Comparison of ENCODE assay signal across 1 cellular context in the genomic region with DNA sequence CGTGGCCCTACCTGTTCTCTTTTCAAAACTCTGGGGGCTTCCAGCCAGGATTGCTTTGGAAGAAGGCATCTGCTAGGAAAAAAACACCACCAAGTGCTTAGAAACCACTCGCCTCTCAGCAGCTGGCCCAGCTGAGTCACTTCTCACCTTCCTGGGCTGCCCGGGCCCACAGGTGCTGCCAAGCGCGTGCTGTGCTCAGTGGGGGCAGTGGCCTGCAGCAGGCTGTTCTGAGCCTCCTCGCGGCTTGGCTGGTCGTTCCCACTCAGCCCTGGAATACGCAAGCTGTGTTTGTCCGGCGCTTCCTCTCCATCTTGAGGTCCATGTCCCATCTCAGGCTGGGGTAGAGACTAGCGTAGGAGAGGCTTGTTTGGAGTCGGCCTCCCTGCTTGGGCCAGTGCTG.
TF ChIP-seq lines count a peak whose summit lies in the region.

No MANE protein-coding gene starts in this region.

TF ChIP-seq in IMR-90, 13 proteins besides CTCF, POLR2A, EP300 and RAD21 (continued from another document):
- TF ChIP-seq USF2 (IDR thresholded peaks at IDR 0.05; ENCODE audit: low read depth, low read length) (no peak), MAZ (IDR thresholded peaks at IDR 0.05; ENCODE audit: borderline replicate concordance, low read depth, low read length) (no peak), CHD1 (IDR thresholded peaks at IDR 0.05; ENCODE audit: low read depth, low read length) (no peak), NFE2L2 (IDR thresholded peaks at IDR 0.05; ENCODE audit: low read depth, low read length) (no peak)
